In the genomic region with DNA sequence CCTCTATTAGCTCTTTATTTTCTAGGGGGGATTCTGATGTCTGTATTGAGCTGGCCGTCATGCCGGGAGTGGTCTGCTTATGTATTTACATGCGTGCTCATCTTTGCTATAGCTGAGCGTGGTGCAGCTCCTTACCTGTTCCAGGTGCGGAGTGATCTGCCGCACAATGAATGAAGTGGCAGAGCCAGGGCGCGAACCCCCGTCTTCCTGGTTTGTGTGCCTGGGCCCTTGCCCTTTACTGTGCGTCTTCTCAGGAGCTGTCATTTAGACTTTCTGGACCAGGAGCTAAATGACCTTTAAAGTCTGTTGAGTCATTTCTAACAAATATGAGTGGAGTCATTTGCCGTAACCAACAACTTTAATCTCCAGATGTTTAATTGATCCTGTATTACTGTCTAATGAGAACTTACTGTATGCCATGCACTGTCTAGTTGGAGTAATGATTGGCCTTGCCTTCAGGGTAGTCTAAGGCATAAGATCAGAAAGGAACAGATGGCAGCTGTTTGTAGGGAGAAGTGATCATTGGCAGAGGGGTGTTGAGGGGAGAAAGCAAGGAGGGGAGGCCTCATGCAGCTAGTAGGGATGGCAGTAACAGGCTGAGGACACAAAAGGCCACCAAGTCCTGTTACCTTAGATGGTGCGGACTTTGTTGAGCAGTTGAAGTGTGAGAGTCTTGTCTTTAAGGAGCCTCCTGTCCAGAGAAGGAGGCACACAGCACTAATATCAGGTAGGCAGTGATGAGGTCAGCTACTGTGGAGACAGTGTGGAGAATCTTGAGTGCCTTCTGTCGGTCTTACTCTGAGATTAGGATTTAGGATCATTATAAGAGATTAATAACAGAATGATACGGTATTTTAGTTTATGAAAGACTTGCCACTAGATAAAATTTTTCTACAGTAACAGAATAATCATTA, we compare ENCODE assay signal across 1 cellular context.
TF ChIP-seq lines count a peak whose summit lies in the region.

No MANE protein-coding gene starts in this region.

TF ChIP-seq in WTC11, 78 proteins besides CTCF, POLR2A, EP300 and RAD21 (continued from another document):
- TF ChIP-seq AFF4 (CRISPR knock-in tag; IDR thresholded peaks at IDR 0.05; ENCODE audit: borderline replicate concordance) (no peak), ZNF232 (CRISPR knock-in tag; IDR thresholded peaks at IDR 0.05) (no peak), ZNF263 (CRISPR knock-in tag; IDR thresholded peaks at IDR 0.05; ENCODE audit: low read depth) (no peak), NR1H2 (CRISPR knock-in tag; IDR thresholded peaks at IDR 0.05) (no peak), GABPB1 (CRISPR knock-in tag; IDR thresholded peaks at IDR 0.05) (no peak)
- TF ChIP-seq, protein P1, sequence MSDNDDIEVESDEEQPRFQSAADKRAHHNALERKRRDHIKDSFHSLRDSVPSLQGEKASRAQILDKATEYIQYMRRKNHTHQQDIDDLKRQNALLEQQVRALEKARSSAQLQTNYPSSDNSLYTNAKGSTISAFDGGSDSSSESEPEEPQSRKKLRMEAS (CRISPR knock-in tag; IDR thresholded peaks at IDR 0.05) = no peak
- TF ChIP-seq, protein P2, sequence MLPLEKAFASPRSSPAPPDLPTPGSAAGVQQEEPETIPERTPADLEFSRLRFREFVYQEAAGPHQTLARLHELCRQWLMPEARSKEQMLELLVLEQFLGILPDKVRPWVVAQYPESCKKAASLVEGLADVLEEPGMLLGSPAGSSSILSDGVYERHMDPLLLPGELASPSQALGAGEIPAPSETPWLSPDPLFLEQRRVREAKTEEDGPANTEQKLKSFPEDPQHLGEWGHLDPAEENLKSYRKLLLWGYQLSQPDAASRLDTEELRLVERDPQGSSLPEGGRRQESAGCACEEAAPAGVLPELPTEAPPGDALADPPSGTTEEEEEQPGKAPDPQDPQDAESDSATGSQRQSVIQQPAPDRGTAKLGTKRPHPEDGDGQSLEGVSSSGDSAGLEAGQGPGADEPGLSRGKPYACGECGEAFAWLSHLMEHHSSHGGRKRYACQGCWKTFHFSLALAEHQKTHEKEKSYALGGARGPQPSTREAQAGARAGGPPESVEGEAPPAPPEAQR (CRISPR knock-in tag; IDR thresholded peaks at IDR 0.05) = no peak
